In the genomic region with DNA sequence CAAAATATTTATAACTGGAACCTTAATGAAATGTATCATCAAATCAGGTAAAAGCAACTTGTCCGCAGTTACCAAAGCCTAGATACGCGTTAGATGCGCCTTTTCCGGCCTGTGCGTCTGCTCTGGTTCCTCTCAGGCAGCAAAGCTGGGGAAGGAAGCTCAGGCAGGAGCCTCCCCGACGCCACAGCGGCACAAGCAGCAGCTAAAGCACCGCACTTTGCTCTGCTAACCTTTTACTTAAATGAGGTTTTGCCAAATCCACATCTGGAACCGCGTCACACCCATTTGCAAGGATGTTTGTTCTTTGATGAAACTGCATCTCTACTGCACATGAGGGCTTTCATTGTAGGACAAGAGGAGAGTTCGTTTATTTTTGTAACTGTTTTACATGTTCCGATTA, we compare ENCODE assay signal across 3 cellular contexts.
TF ChIP-seq lines count a peak whose summit lies in the region.

No MANE protein-coding gene starts in this region.

TF ChIP-seq in SK-N-SH, 30 proteins besides CTCF, POLR2A, EP300 and RAD21 (continued from another document):
- TF ChIP-seq, protein P1, sequence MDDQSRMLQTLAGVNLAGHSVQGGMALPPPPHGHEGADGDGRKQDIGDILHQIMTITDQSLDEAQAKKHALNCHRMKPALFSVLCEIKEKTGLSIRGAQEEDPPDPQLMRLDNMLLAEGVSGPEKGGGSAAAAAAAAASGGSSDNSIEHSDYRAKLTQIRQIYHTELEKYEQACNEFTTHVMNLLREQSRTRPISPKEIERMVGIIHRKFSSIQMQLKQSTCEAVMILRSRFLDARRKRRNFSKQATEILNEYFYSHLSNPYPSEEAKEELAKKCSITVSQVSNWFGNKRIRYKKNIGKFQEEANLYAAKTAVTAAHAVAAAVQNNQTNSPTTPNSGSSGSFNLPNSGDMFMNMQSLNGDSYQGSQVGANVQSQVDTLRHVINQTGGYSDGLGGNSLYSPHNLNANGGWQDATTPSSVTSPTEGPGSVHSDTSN (IDR thresholded peaks at IDR 0.05) = no peak
- TF ChIP-seq POLR2AphosphoS5 (IDR thresholded peaks at IDR 0.05; ENCODE audit: low read depth, low read length) = no peak

TF ChIP-seq in SK-N-SH treated with all-trans-retinoic acid at 6 μM for 48 hours, 23 proteins besides CTCF, POLR2A, EP300 and RAD21 (continued from another document):
- TF ChIP-seq, protein P2, sequence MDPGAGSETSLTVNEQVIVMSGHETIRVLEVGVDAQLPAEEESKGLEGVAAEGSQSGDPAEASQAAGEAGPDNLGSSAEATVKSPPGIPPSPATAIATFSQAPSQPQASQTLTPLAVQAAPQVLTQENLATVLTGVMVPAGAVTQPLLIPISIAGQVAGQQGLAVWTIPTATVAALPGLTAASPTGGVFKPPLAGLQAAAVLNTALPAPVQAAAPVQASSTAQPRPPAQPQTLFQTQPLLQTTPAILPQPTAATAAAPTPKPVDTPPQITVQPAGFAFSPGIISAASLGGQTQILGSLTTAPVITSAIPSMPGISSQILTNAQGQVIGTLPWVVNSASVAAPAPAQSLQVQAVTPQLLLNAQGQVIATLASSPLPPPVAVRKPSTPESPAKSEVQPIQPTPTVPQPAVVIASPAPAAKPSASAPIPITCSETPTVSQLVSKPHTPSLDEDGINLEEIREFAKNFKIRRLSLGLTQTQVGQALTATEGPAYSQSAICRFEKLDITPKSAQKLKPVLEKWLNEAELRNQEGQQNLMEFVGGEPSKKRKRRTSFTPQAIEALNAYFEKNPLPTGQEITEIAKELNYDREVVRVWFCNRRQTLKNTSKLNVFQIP (CRISPR knock-in tag; IDR thresholded peaks at IDR 0.05; ENCODE audit: borderline replicate concordance, low read depth) = no peak
- TF ChIP-seq, protein P3, sequence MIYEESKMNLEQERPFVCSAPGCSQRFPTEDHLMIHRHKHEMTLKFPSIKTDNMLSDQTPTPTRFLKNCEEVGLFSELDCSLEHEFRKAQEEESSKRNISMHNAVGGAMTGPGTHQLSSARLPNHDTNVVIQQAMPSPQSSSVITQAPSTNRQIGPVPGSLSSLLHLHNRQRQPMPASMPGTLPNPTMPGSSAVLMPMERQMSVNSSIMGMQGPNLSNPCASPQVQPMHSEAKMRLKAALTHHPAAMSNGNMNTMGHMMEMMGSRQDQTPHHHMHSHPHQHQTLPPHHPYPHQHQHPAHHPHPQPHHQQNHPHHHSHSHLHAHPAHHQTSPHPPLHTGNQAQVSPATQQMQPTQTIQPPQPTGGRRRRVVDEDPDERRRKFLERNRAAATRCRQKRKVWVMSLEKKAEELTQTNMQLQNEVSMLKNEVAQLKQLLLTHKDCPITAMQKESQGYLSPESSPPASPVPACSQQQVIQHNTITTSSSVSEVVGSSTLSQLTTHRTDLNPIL (CRISPR knock-in tag; IDR thresholded peaks at IDR 0.05; ENCODE audit: low read depth) = no peak
- TF ChIP-seq, protein P4, sequence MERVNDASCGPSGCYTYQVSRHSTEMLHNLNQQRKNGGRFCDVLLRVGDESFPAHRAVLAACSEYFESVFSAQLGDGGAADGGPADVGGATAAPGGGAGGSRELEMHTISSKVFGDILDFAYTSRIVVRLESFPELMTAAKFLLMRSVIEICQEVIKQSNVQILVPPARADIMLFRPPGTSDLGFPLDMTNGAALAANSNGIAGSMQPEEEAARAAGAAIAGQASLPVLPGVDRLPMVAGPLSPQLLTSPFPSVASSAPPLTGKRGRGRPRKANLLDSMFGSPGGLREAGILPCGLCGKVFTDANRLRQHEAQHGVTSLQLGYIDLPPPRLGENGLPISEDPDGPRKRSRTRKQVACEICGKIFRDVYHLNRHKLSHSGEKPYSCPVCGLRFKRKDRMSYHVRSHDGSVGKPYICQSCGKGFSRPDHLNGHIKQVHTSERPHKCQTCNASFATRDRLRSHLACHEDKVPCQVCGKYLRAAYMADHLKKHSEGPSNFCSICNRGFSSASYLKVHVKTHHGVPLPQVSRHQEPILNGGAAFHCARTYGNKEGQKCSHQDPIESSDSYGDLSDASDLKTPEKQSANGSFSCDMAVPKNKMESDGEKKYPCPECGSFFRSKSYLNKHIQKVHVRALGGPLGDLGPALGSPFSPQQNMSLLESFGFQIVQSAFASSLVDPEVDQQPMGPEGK (CRISPR knock-in tag; IDR thresholded peaks at IDR 0.05; ENCODE audit: borderline replicate concordance) = no peak
- no peak for TF ChIP-seq RARB (CRISPR knock-in tag; IDR thresholded peaks at IDR 0.05)
- TF ChIP-seq, protein P5, sequence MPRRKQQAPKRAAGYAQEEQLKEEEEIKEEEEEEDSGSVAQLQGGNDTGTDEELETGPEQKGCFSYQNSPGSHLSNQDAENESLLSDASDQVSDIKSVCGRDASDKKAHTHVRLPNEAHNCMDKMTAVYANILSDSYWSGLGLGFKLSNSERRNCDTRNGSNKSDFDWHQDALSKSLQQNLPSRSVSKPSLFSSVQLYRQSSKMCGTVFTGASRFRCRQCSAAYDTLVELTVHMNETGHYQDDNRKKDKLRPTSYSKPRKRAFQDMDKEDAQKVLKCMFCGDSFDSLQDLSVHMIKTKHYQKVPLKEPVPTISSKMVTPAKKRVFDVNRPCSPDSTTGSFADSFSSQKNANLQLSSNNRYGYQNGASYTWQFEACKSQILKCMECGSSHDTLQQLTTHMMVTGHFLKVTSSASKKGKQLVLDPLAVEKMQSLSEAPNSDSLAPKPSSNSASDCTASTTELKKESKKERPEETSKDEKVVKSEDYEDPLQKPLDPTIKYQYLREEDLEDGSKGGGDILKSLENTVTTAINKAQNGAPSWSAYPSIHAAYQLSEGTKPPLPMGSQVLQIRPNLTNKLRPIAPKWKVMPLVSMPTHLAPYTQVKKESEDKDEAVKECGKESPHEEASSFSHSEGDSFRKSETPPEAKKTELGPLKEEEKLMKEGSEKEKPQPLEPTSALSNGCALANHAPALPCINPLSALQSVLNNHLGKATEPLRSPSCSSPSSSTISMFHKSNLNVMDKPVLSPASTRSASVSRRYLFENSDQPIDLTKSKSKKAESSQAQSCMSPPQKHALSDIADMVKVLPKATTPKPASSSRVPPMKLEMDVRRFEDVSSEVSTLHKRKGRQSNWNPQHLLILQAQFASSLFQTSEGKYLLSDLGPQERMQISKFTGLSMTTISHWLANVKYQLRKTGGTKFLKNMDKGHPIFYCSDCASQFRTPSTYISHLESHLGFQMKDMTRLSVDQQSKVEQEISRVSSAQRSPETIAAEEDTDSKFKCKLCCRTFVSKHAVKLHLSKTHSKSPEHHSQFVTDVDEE (CRISPR knock-in tag; IDR thresholded peaks at IDR 0.05) = no peak
- no peak for TF ChIP-seq ZFP30 (CRISPR knock-in tag; IDR thresholded peaks at IDR 0.05)
- TF ChIP-seq OSR1 (CRISPR knock-in tag; IDR thresholded peaks at IDR 0.05) = no peak
- TF ChIP-seq ISL1 (CRISPR knock-in tag; IDR thresholded peaks at IDR 0.05) = no peak
- TF ChIP-seq ESRRG (CRISPR knock-in tag; IDR thresholded peaks at IDR 0.05) = no peak
- no peak for TF ChIP-seq ARNTL (CRISPR knock-in tag; IDR thresholded peaks at IDR 0.05; ENCODE audit: borderline replicate concordance, low read depth)

TF ChIP-seq in HEK293T, 16 proteins besides CTCF, POLR2A, EP300 and RAD21 (continued from another document):
- TF ChIP-seq CTBP1 (IDR thresholded peaks at IDR 0.05; ENCODE audit: borderline replicate concordance) = no peak
- TF ChIP-seq LEF1 (IDR thresholded peaks at IDR 0.05; ENCODE audit: borderline replicate concordance) = no peak
- TF ChIP-seq TARDBP (IDR thresholded peaks at IDR 0.05) = no peak
- no peak for TF ChIP-seq SP1 (IDR thresholded peaks at IDR 0.05)
- no peak for TF ChIP-seq FOXK2 (IDR thresholded peaks at IDR 0.05)
- no peak for TF ChIP-seq NFRKB (IDR thresholded peaks at IDR 0.05)
- TF ChIP-seq L3MBTL2 (conservative IDR thresholded peaks at IDR 0.05) = no peak
